In genomic region chr12:80186727-80187217, GRCh38 we compare ENCODE assay signal across 8 cellular contexts.
DNase-seq lines count a peak whose midpoint lies in the region; ATAC-seq and TF ChIP-seq lines count a peak whose summit lies in the region.

No MANE protein-coding gene starts in this region.

- H3K27me3 ChIP-seq in endodermal cell (ENCODE audit: control insufficient read depth, insufficient read depth, low read length, poor library complexity, severe bottlenecking) = no peaks in the 10 kb centered on the region
- H3K27me3 ChIP-seq in upper lobe of left lung = no peaks in the 10 kb centered on the region

- peak in 2 of 4 donors; percentile 71 to 80 for TF ChIP-seq EP300 in upper lobe of left lung (IDR thresholded peaks at IDR 0.05)

- WGBS in endodermal cell (ENCODE audit: insufficient coverage in 1 of 2, insufficient read length in 1 of 2), 2 experiments = 50 to 100% methylated on average over 1 to 2 of the region's 2 CpGs
- WGBS in mesodermal cell (ENCODE audit: insufficient coverage in 2 of 2), 2 experiments = no CpG with 5 or more reads among the region's 2 CpGs
- WGBS in upper lobe of left lung, 2 donors = 0 to 2% methylated on average over 2 of the region's 2 CpGs

- H3K27me3 Mint-ChIP-seq in HFFc6 (ENCODE audit: insufficient read depth) (no peaks in the 10 kb centered on the region; the same call in 1 of the 2 replicates), T-cell (peaks cover 0 to 8% of the 10 kb centered on the region in 2 donors), endodermal cell (ENCODE audit: insufficient read depth) (no peaks in the 10 kb centered on the region)

- H3K36me3 ChIP-seq in endodermal cell (ENCODE audit: control insufficient read depth, insufficient read depth, low read length) (no peaks in the 10 kb centered on the region), mesodermal cell (ENCODE audit: control insufficient read depth, insufficient read depth, low read length) (no peaks in the 10 kb centered on the region), upper lobe of left lung (no peaks in the 10 kb centered on the region)

- H3K27ac Mint-ChIP-seq in HFFc6 = no peak overlapping the region
- no peak overlapping the region for H3K27ac Mint-ChIP-seq in T-cell
- no peak overlapping the region for H3K27ac Mint-ChIP-seq in endodermal cell

- H3K36me3 Mint-ChIP-seq in HFFc6 (ENCODE audit: low read depth) = no peaks in the 10 kb centered on the region
- no peaks in the 10 kb centered on the region for H3K36me3 Mint-ChIP-seq in T-cell
- H3K36me3 Mint-ChIP-seq in endodermal cell (ENCODE audit: low read depth) = no peaks in the 10 kb centered on the region

- H3K27ac ChIP-seq in endodermal cell (ENCODE audit: low read depth, low read length) (no peak overlapping the region), mesodermal cell (ENCODE audit: low read depth, low read length, severe bottlenecking) (peak overlapping the region; percentile 95), upper lobe of left lung (peak overlapping the region; percentile 70 to 88 (median 77))

- DNase-seq in stimulated activated CD8-positive, alpha-beta memory T cell treated with anti-CD3 and anti-CD28 coated beads, Interleukin-12 subunit alpha, Interleukin-12 subunit beta, amount 100 ng/mL, for 1 hour (ENCODE audit: low read depth) = peak; percentile 15
- DNase-seq in stimulated activated CD8-positive, alpha-beta memory T cell treated with anti-CD3 and anti-CD28 coated beads, Interleukin-4, amount 100 ng/mL, for 48 hours = no peak
- peak; percentile 94 for DNase-seq in HFFc6
- peak; percentile 52 for DNase-seq in NCI-H1105 (lab: John Stamatoyannopoulos, UW)
- DNase-seq in T-cell = peak in 20 of 34 experiments; percentile 2 to 40 (median 12)
- DNase-seq in endodermal cell = peak; percentile 81
- DNase-seq in upper lobe of left lung = peak in 1 of 2 donors; percentile 27

- no peak for TF ChIP-seq POLR2A in upper lobe of left lung (IDR thresholded peaks at IDR 0.05)

- H3K9me3 Mint-ChIP-seq in HFFc6 = no peaks in the 10 kb centered on the region
- H3K9me3 Mint-ChIP-seq in T-cell = no peaks in the 10 kb centered on the region
- H3K9me3 Mint-ChIP-seq in endodermal cell = no peaks in the 10 kb centered on the region

- peak overlapping the region; percentile 11 for H3K9ac ChIP-seq in endodermal cell (ENCODE audit: extremely low read depth, low read length, poor library complexity, severe bottlenecking)

- H3K4me1 Mint-ChIP-seq in HFFc6 (ENCODE audit: low read depth) (peaks cover 55% of the 10 kb centered on the region), T-cell (no peaks in the 10 kb centered on the region), endodermal cell (no peaks in the 10 kb centered on the region)

- peak in 3 of 4 experiments; percentile 46 to 68 (median 56) for ATAC-seq in T-cell (replicated peaks in 1 of 4)
- ATAC-seq in upper lobe of left lung (ENCODE audit: low FRiP score in 2 of 2) = peak; percentile 81 to 93

- no peak overlapping the region for H3K4me3 ChIP-seq in endodermal cell (ENCODE audit: low read length)
- H3K4me3 ChIP-seq in mesodermal cell (ENCODE audit: extremely low read depth, insufficient read depth, low read length, poor library complexity, severe bottlenecking) = no peak overlapping the region
- H3K4me3 ChIP-seq in upper lobe of left lung = no peak overlapping the region

- H3K9me3 ChIP-seq in endodermal cell (ENCODE audit: control insufficient read depth, low read length) (no peaks in the 10 kb centered on the region), mesodermal cell (ENCODE audit: control insufficient read depth, low read length) (no peaks in the 10 kb centered on the region), upper lobe of left lung (no peaks in the 10 kb centered on the region)

- POLR2A ChIA-PET in T-cell (lab: Charles Lee) = no interaction called here

- CTCF ChIA-PET in T-cell (lab: Charles Lee) = interaction anchor here (0.7 to 1.7 kb wide), 9 partner anchors 12 to 413 kb away, joined by 3 to 7 read pairs (median 3); no protein-coding TSS in a partner anchor

- H3K4me3 Mint-ChIP-seq in HFFc6 = no peak overlapping the region
- H3K4me3 Mint-ChIP-seq in T-cell = no peak overlapping the region
- no peak overlapping the region for H3K4me3 Mint-ChIP-seq in endodermal cell

- H3K4me1 ChIP-seq in endodermal cell (ENCODE audit: control insufficient read depth, insufficient read depth, low read length) (no peaks in the 10 kb centered on the region), mesodermal cell (ENCODE audit: control insufficient read depth, insufficient read depth, low read length, poor library complexity, severe bottlenecking) (peaks cover 23% of the 10 kb centered on the region), upper lobe of left lung (peaks cover 0 to 10% (median 4%) of the 10 kb centered on the region in 4 donors)

- TF ChIP-seq CTCF in HFFc6 (IDR thresholded peaks at IDR 0.05) (peak; percentile 92), endodermal cell (conservative IDR thresholded peaks at IDR 0.05) (peak; percentile 86), upper lobe of left lung (IDR thresholded peaks at IDR 0.05) (peak; percentile 54 to 78 (median 71))
